Comparison of ENCODE assay signal across 18 cellular contexts in the genomic region with DNA sequence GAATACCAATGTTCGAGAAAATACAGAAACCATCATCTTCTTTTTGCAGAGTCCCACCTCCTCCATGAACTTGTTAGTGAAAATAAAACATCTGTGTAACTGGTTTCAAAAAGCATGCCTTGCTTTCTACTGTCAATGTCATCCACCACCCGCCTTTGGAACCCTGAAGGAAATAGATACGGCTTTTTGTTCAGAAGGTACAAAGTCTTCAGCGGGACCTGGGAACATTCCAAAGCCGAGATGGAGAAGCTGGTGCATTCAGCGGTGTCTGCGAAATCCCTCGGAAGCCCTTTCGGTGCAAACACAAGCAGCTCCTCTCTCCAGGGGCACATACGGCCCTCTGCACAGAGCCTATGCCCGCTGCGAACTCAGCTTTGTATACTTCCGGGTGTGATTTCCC.
DNase-seq lines count a peak whose midpoint lies in the region; ATAC-seq and TF ChIP-seq lines count a peak whose summit lies in the region.
"Had no signal": no experiment of that assay in that cellular context is flagged by ENCODE, and none has a peak within 500 bp of the region (broad histone marks: within the 10 kb centered on the region; RNA-seq: fewer than 3 reads in every experiment).

No MANE protein-coding gene starts in this region.

- no peaks in the 10 kb centered on the region for H3K79me2 ChIP-seq in PC-3 (ENCODE audit: low read length)

- H3K4me1 Mint-ChIP-seq in endodermal cell = no peaks in the 10 kb centered on the region
- H3K4me1 Mint-ChIP-seq in nephron progenitor cell = peaks cover 50% of the 10 kb centered on the region
- H3K4me1 Mint-ChIP-seq: B cell had no signal

- H3K27me3 Mint-ChIP-seq in endodermal cell (ENCODE audit: insufficient read depth) (peaks cover 4% of the 10 kb centered on the region), nephron progenitor cell (ENCODE audit: low read depth, poor library complexity) (peaks cover 17% of the 10 kb centered on the region)
- H3K27me3 Mint-ChIP-seq: B cell had no signal

- 93 to 95% methylated on average over 9 to 13 of the region's 13 CpGs for WGBS in endodermal cell (ENCODE audit: insufficient coverage in 1 of 2, insufficient read length in 1 of 2), 2 experiments

- CTCF ChIA-PET in PC-3 (lab: Charles Lee) = no interaction called here

- no peaks in the 10 kb centered on the region for H4K20me1 ChIP-seq in PC-3 (ENCODE audit: low read length)

- H2AFZ ChIP-seq in PC-3 (ENCODE audit: low read length) = no peak overlapping the region

- H3K27ac ChIP-seq in endodermal cell (ENCODE audit: low read depth, low read length) (no peak overlapping the region), PC-3 (ENCODE audit: low read length) (no peak overlapping the region)
- H3K27ac ChIP-seq in effector memory CD4-positive, alpha-beta T cell (ENCODE audit: insufficient read depth, low read length, poor library complexity, severe bottlenecking) = no peak overlapping the region
- H3K27ac ChIP-seq: 22Rv1; A549; BLaER1 treated with 17β-estradiol and CSF1 and Interleukin-3, amounts not matched to agents 10 nM and 100 nM; C4-2B had no signal

- H3K9me3 ChIP-seq in endodermal cell (ENCODE audit: control insufficient read depth, low read length) (no peaks in the 10 kb centered on the region), PC-3 (ENCODE audit: low read length) (no peaks in the 10 kb centered on the region)
- no peaks in the 10 kb centered on the region for H3K9me3 ChIP-seq in effector memory CD4-positive, alpha-beta T cell (ENCODE audit: control insufficient read depth, low read length)
- H3K9me3 ChIP-seq: A549; BLaER1 treated with 17β-estradiol and CSF1 and Interleukin-3, amounts not matched to agents 10 nM and 100 nM; Caco-2 had no signal

- H3K9me3 Mint-ChIP-seq in endodermal cell = no peaks in the 10 kb centered on the region
- no peaks in the 10 kb centered on the region for H3K9me3 Mint-ChIP-seq in nephron progenitor cell
- H3K9me3 Mint-ChIP-seq: CD4-positive, alpha-beta T cell; CD8-positive, alpha-beta T cell had no signal

- BruUV-seq in PC-3 (replicated peaks; lab: Mats Ljungman, UMichigan) = no TSS peak

- H3K9ac ChIP-seq in endodermal cell (ENCODE audit: extremely low read depth, low read length, poor library complexity, severe bottlenecking) (no peak overlapping the region), PC-3 (ENCODE audit: low read length) (no peak overlapping the region)
- H3K9ac ChIP-seq: BLaER1 treated with 17β-estradiol and CSF1 and Interleukin-3, amounts not matched to agents 10 nM and 100 nM had no signal

- H3K36me3 Mint-ChIP-seq in endodermal cell (ENCODE audit: low read depth) = no peaks in the 10 kb centered on the region
- H3K36me3 Mint-ChIP-seq in nephron progenitor cell (ENCODE audit: low read depth) = no peaks in the 10 kb centered on the region
- H3K36me3 Mint-ChIP-seq: CD8-positive, alpha-beta T cell had no signal

- no peaks in the 10 kb centered on the region for H3K9me2 ChIP-seq in PC-3 (replicated peaks; ENCODE audit: low read length)

- no peak overlapping the region for H3K27ac Mint-ChIP-seq in endodermal cell
- no peak overlapping the region for H3K27ac Mint-ChIP-seq in nephron progenitor cell
- H3K27ac Mint-ChIP-seq: B cell; CD4-positive, alpha-beta T cell; CD8-positive, alpha-beta T cell had no signal

- H3F3A ChIP-seq in PC-3 (ENCODE audit: low read length, unreplicated experiment) = no peaks in the 10 kb centered on the region

- TF ChIP-seq CTCF in endodermal cell (conservative IDR thresholded peaks at IDR 0.05) (no peak), nephron progenitor cell (IDR thresholded peaks at IDR 0.05) (no peak), PC-3 (conservative IDR thresholded peaks at IDR 0.05; ENCODE audit: low read depth, low read length) (no peak)

- POLR2A ChIA-PET in PC-3 (lab: Charles Lee; ENCODE audit: unreplicated experiment) = no interaction called here

- no peak overlapping the region for H3K4me2 ChIP-seq in PC-3 (ENCODE audit: low read length)
- H3K4me2 ChIP-seq: A549; BLaER1 treated with 17β-estradiol and CSF1 and Interleukin-3, amounts not matched to agents 10 nM and 100 nM had no signal

- H3K36me3 ChIP-seq in endodermal cell (ENCODE audit: control insufficient read depth, insufficient read depth, low read length) (no peaks in the 10 kb centered on the region), PC-3 (ENCODE audit: low read depth, low read length) (no peaks in the 10 kb centered on the region)
- no peaks in the 10 kb centered on the region for H3K36me3 ChIP-seq in effector memory CD4-positive, alpha-beta T cell (ENCODE audit: control insufficient read depth, insufficient read depth, low read length)
- H3K36me3 ChIP-seq: BLaER1 treated with 17β-estradiol and CSF1 and Interleukin-3, amounts not matched to agents 10 nM and 100 nM had no signal

- no peak overlapping the region for H3K4me3 Mint-ChIP-seq in endodermal cell
- H3K4me3 Mint-ChIP-seq in nephron progenitor cell = peak overlapping the region; percentile 0
- H3K4me3 Mint-ChIP-seq: B cell; CD4-positive, alpha-beta T cell; CD8-positive, alpha-beta T cell had no signal

- intact Hi-C loops in PC-3 (cut with micrococcal nuclease) = no loop called here

- H3K27me3 ChIP-seq in endodermal cell (ENCODE audit: control insufficient read depth, insufficient read depth, low read length, poor library complexity, severe bottlenecking) (no peaks in the 10 kb centered on the region), PC-3 (ENCODE audit: low read length) (peaks cover 44% of the 10 kb centered on the region)
- H3K27me3 ChIP-seq in effector memory CD4-positive, alpha-beta T cell (replicated peaks; ENCODE audit: control insufficient read depth, insufficient read depth, low read length, poor library complexity, severe bottlenecking) = no peaks in the 10 kb centered on the region
- H3K27me3 ChIP-seq: BLaER1 treated with 17β-estradiol and CSF1 and Interleukin-3, amounts not matched to agents 10 nM and 100 nM had no signal

- DNase-seq in endodermal cell (peak; percentile 19), left kidney (ENCODE audit: low read depth, low spot score) (peak; percentile 74), nephron progenitor cell (no peak), PC-3 (no peak)
- no peak for DNase-seq in effector memory CD4-positive, alpha-beta T cell
- DNase-seq: AML-193; Caco-2; Calu3; CD4-positive, alpha-beta T cell; CD8-positive, alpha-beta T cell; DMS79 treated with DMSO at 0.1 percent for 48 hours; GF-D8 had no signal

- H3K4me1 ChIP-seq in endodermal cell (ENCODE audit: control insufficient read depth, insufficient read depth, low read length) (no peaks in the 10 kb centered on the region), PC-3 (ENCODE audit: insufficient read depth, low read length) (no peaks in the 10 kb centered on the region)
- no peaks in the 10 kb centered on the region for H3K4me1 ChIP-seq in effector memory CD4-positive, alpha-beta T cell (ENCODE audit: control insufficient read depth, insufficient read depth, low read length, poor library complexity, severe bottlenecking)
- H3K4me1 ChIP-seq: A549; BLaER1 treated with 17β-estradiol and CSF1 and Interleukin-3, amounts not matched to agents 10 nM and 100 nM; Caco-2 had no signal

- H3K4me3 ChIP-seq in endodermal cell (ENCODE audit: low read length) (no peak overlapping the region), PC-3 (ENCODE audit: low read length) (no peak overlapping the region)
- H3K4me3 ChIP-seq in effector memory CD4-positive, alpha-beta T cell (ENCODE audit: insufficient read depth, low read depth, low read length, poor library complexity, severe bottlenecking) = no peak overlapping the region
- H3K4me3 ChIP-seq: A549; BLaER1 treated with 17β-estradiol and CSF1 and Interleukin-3, amounts not matched to agents 10 nM and 100 nM had no signal

- no peak for ATAC-seq in GM18858 (IDR thresholded peaks at IDR 0.05; ENCODE audit: unreplicated experiment)
- no peak for ATAC-seq in PC-3
- ATAC-seq: A549; CD8-positive, alpha-beta T cell had no signal

Comparison
In these comparisons a context has a peak if more than half of its experiments do, and no peak if none do; other contexts are left out.
1. DNase-seq: peak in endodermal cell (single experiment) and left kidney (single experiment); none in nephron progenitor cell (single experiment), PC-3 (single experiment) and effector memory CD4-positive, alpha-beta T cell (0 of 3).